In the genomic region with DNA sequence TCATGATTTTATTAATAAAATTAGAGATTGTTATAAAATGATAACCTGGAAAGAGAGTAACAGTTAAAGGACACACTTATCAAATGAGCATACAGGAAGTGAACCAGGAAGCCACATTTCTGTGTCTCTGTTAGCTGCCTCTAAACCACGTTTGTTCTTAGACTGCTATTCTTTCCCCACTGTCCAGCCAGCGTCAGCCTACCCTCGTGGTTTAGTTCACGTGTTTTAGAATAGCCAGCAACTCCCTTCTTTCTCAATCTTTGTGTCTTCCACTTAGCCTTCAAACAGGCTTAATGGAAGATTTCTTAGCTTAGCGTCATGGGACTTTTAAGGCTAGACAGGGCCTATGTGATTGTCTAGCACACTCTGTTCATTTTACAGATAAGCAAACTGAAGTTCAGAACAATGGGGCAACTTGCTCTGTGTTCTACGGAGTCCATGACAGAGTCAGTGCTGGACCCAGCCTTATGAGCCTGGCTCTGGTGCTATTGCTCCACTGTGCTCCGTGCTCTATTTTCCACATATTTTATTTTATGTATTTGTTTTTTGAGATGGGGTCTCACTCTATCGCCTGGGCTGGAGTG, we compare ENCODE assay signal across 1 cellular context.
TF ChIP-seq lines count a peak whose summit lies in the region.

No MANE protein-coding gene starts in this region.

TF ChIP-seq in WTC11, 78 proteins besides CTCF, POLR2A, EP300 and RAD21 (continued from another document):
- TF ChIP-seq, protein P1, sequence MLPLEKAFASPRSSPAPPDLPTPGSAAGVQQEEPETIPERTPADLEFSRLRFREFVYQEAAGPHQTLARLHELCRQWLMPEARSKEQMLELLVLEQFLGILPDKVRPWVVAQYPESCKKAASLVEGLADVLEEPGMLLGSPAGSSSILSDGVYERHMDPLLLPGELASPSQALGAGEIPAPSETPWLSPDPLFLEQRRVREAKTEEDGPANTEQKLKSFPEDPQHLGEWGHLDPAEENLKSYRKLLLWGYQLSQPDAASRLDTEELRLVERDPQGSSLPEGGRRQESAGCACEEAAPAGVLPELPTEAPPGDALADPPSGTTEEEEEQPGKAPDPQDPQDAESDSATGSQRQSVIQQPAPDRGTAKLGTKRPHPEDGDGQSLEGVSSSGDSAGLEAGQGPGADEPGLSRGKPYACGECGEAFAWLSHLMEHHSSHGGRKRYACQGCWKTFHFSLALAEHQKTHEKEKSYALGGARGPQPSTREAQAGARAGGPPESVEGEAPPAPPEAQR (CRISPR knock-in tag; IDR thresholded peaks at IDR 0.05) = no peak
